ENCODE assay signal across 17 cellular contexts in the genomic region with DNA sequence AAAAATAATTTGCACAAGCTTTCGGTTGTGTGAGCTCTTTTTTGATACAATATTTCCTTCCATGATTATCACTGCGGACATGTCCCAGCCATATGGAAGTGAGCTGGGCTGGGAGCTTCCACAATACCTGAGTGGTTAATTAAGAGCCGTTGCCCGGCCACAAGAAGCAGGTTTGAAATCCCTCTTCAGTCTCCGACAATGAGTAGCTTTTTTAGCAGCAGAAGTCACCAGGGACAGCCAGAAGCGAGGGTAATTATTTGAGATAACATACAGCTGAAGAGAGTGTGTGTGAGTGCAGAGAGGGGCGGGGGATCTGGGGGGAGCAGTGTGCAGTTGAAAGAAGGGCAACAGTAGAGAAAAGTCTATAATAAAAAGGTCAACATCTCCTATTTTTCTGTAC.
DNase-seq lines count a peak whose midpoint lies in the region; ATAC-seq and TF ChIP-seq lines count a peak whose summit lies in the region.
"Had no signal": no experiment of that assay in that cellular context is flagged by ENCODE, and none has a peak within 500 bp of the region (broad histone marks: within the 10 kb centered on the region; RNA-seq: fewer than 3 reads in every experiment).

No MANE protein-coding gene starts in this region.

- TF ChIP-seq CTCF in Caco-2 (IDR thresholded peaks at IDR 0.05; ENCODE audit: insufficient read depth in 1 of 2, low read depth in 1 of 2, low read length in 1 of 2, severe bottlenecking in 1 of 2, unreplicated experiment in 1 of 2) (no peak), hepatocyte (IDR thresholded peaks at IDR 0.05; ENCODE audit: poor library complexity) (no peak)

- no peak for TF ChIP-seq POLR2A in GM18505 (IDR thresholded peaks at IDR 0.05; ENCODE audit: borderline replicate concordance, extremely low read depth, insufficient read depth, insufficient read length)

- no TSS peak for BruUV-seq in Caco-2 (replicated peaks; lab: Mats Ljungman, UMichigan)

- H3K27me3 ChIP-seq in Caco-2 (replicated peaks; ENCODE audit: control insufficient read depth, insufficient read depth, low read length) (no peaks in the 10 kb centered on the region), hepatocyte (peaks cover 6% of the 10 kb centered on the region)
- H3K27me3 ChIP-seq: right lobe of liver, upper lobe of left lung had no signal

- H3K27ac ChIP-seq in hepatocyte, result no peak overlapping the region
- H3K27ac ChIP-seq: gastroesophageal sphincter, right lobe of liver had no signal

- H3K4me1 Mint-ChIP-seq in Caco-2 (ENCODE audit: low read depth, unreplicated experiment), result peaks cover 6% of the 10 kb centered on the region

- no peak overlapping the region for H3K4me3 Mint-ChIP-seq in Caco-2 (ENCODE audit: unreplicated experiment)
- H3K4me3 Mint-ChIP-seq: activated CD8-positive, alpha-beta T cell treated with anti-CD3 and anti-CD28 coated beads, Interleukin-2, amount 10 ng/mL, durations not matched to agents 7 days and 5 days had no signal

- H3K79me2 ChIP-seq in hepatocyte, result no peaks in the 10 kb centered on the region

- H3K4me2 ChIP-seq in hepatocyte, result peak overlapping the region; percentile 54

- WGBS in hepatocyte (ENCODE audit: low lambda C conversion rate, missing lambda C conversion rate), result 21% methylated on average over 7 of the region's 7 CpGs

- H3K36me3 Mint-ChIP-seq in Caco-2 (ENCODE audit: insufficient read depth, unreplicated experiment), result no peaks in the 10 kb centered on the region

- H3K4me1 ChIP-seq in Caco-2 (no peaks in the 10 kb centered on the region), hepatocyte (ENCODE audit: insufficient read depth) (peaks cover 34% of the 10 kb centered on the region)

- no peak for ATAC-seq in GM18505 (IDR thresholded peaks at IDR 0.05; ENCODE audit: unreplicated experiment)
- no peak for ATAC-seq in HG02970 (IDR thresholded peaks at IDR 0.05; ENCODE audit: low FRiP score, unreplicated experiment)
- ATAC-seq: activated CD8-positive, alpha-beta T cell treated with anti-CD3 and anti-CD28 coated beads, Interleukin-2, amount 10 ng/mL, durations not matched to agents 7 days and 5 days; gastroesophageal sphincter; right lobe of liver had no signal

- CTCF ChIA-PET in Caco-2 (lab: Charles Lee), result no interaction called here

- no peak for DNase-seq in Caco-2
- peak; percentile 40 for DNase-seq in NCI-H128 (lab: John Stamatoyannopoulos, UW; ENCODE audit: unreplicated experiment)
- DNase-seq in NCI-H510A (lab: John Stamatoyannopoulos, UW), result peak; percentile 48
- no peak for DNase-seq in hepatocyte (ENCODE audit: low spot score)
- DNase-seq in activated CD4-positive, alpha-beta T cell treated with anti-CD3 and anti-CD28 coated beads for 48 hours, result no peak
- DNase-seq in globus pallidus (ENCODE audit: low spot score), result no peak
- DNase-seq: activated CD8-positive, alpha-beta T cell treated with anti-CD3 and anti-CD28 coated beads, Interleukin-2, amount 10 ng/mL, durations not matched to agents 7 days and 5 days; activated naive CD4-positive, alpha-beta T cell; AML-193; H9; right lobe of liver; SHP77; stimulated activated CD4-positive, alpha-beta T cell treated with anti-CD3 and anti-CD28 coated beads, Interleukin-2, amount 100 ng/mL, for 48 hours had no signal

- intact Hi-C loops in Caco-2 (cut with micrococcal nuclease; ENCODE audit: unreplicated experiment), result no loop called here

- H3K4me3 ChIP-seq in Caco-2 (ENCODE audit: low read depth, low read length), result no peak overlapping the region
- H3K4me3 ChIP-seq in hepatocyte, result no peak overlapping the region
- H3K4me3 ChIP-seq: gastroesophageal sphincter, right lobe of liver had no signal

- H4K20me1 ChIP-seq in hepatocyte (ENCODE audit: insufficient read depth, poor library complexity, severe bottlenecking), result no peaks in the 10 kb centered on the region

- no peak overlapping the region for H2AFZ ChIP-seq in hepatocyte

- H3K9me3 Mint-ChIP-seq in Caco-2 (ENCODE audit: unreplicated experiment), result no peaks in the 10 kb centered on the region
- H3K9me3 Mint-ChIP-seq: H9 had no signal

- H3K9me3 ChIP-seq in Caco-2, result no peaks in the 10 kb centered on the region
- H3K9me3 ChIP-seq in hepatocyte (ENCODE audit: low read depth), result no peaks in the 10 kb centered on the region
- H3K9me3 ChIP-seq: gastroesophageal sphincter, right lobe of liver, upper lobe of left lung had no signal

- peak overlapping the region; percentile 0 for H3K27ac Mint-ChIP-seq in Caco-2 (ENCODE audit: unreplicated experiment)
- H3K27ac Mint-ChIP-seq: activated CD8-positive, alpha-beta T cell treated with anti-CD3 and anti-CD28 coated beads, Interleukin-2, amount 10 ng/mL, durations not matched to agents 7 days and 5 days had no signal

- H3K9me2 ChIP-seq in hepatocyte (replicated peaks; ENCODE audit: insufficient read depth), result no peaks in the 10 kb centered on the region

- POLR2A ChIA-PET in Caco-2 (lab: Charles Lee), result no interaction called here

- H3K27me3 Mint-ChIP-seq in Caco-2 (ENCODE audit: insufficient read depth, unreplicated experiment), result no peaks in the 10 kb centered on the region

- H3K36me3 ChIP-seq in Caco-2 (ENCODE audit: control insufficient read depth, insufficient read depth, low read length), result no peaks in the 10 kb centered on the region
- H3K36me3 ChIP-seq in hepatocyte (replicated peaks; ENCODE audit: insufficient read depth, low read depth), result no peaks in the 10 kb centered on the region
- H3K36me3 ChIP-seq: gastroesophageal sphincter, right lobe of liver, upper lobe of left lung had no signal

Comparison
In these comparisons a context has a peak if more than half of its experiments do, and no peak if none do; other contexts are left out.
1. DNase-seq: peak in NCI-H128 (single experiment) and NCI-H510A (single experiment); none in Caco-2 (0 of 2), hepatocyte (single experiment), activated CD4-positive, alpha-beta T cell treated with anti-CD3 and anti-CD28 coated beads for 48 hours (single experiment) and globus pallidus (single experiment).